In genomic region chr2:226837787-226838603, GRCh38 we compare ENCODE assay signal across 14 cellular contexts. TPM values are rescaled to one million over a fixed set of nuclear protein-coding genes. Genes with fewer than 3 reads are reported as not detected.
DNase-seq lines count a peak whose midpoint lies in the region; ATAC-seq, FAIRE-seq and TF ChIP-seq lines count a peak whose summit lies in the region.
"Had no signal": no experiment of that assay in that cellular context is flagged by ENCODE, and none has a peak within 500 bp of the region (broad histone marks: within the 10 kb centered on the region; RNA-seq: fewer than 3 reads in every experiment).

No MANE protein-coding gene starts in this region.

- peak; percentile 88 for FAIRE-seq in K562 (lab: Jason Lieb, UNC)
- FAIRE-seq: H1 had no signal

- in situ Hi-C loops in K562 (cut with MboI), result no loop called here

- H3K4me2 ChIP-seq in OCI-LY3 (ENCODE audit: low read length) (peak overlapping the region; percentile 97), K562 (ENCODE audit: insufficient read depth, low read length) (peak overlapping the region; percentile 89)

- DNase-seq in activated CD8-positive, alpha-beta memory T cell treated with anti-CD3 and anti-CD28 coated beads, Interleukin-2, amount 10 ng/mL, durations not matched to agents 7 days and 5 days, result no peak
- no peak for DNase-seq in activated CD8-positive, alpha-beta memory T cell treated with anti-CD3 and anti-CD28 coated beads, Interleukin-2, amount 50 U/mL, for 48 hours
- DNase-seq in K562 (ENCODE audit: extremely low read depth in 1 of 4, low spot score in 3 of 4) (peak; percentile 50 to 75 (median 63)), NCI-H2081 treated with DMSO at 0.1 percent for 48 hours (lab: John Stamatoyannopoulos, UW) (no peak)
- DNase-seq: dermis blood vessel endothelial cell; NCI-H2029 treated with DMSO at 0.1 percent for 48 hours; stimulated activated CD4-positive, alpha-beta T cell treated with anti-CD3 and anti-CD28 coated beads, Interleukin-4, amount 100 ng/mL, for 4 hours; uterus had no signal

- peak overlapping the region; percentile 99 for H3K27ac Mint-ChIP-seq in activated CD8-positive, alpha-beta memory T cell treated with anti-CD3 and anti-CD28 coated beads, Interleukin-2, amount 10 ng/mL, durations not matched to agents 7 days and 5 days
- peak overlapping the region; percentile 99 for H3K27ac Mint-ChIP-seq in stimulated activated memory B cell treated with anti-CD40 and anti-IgM and Interleukin-4, amounts not matched to agents 10 μg/mL and 1 μg/mL and 100 μg/mL, for 72 hours

- H3K36me3 ChIP-seq in OCI-LY3 (replicated peaks; ENCODE audit: low read depth, low read length) (peaks cover 8% of the 10 kb centered on the region), K562 (ENCODE audit: control insufficient read depth, insufficient read depth, low read length) (peaks cover 11% of the 10 kb centered on the region; the same call in 2 of the 3 replicates)
- H3K36me3 ChIP-seq: SJCRH30, uterus had no signal

- peak; percentile 67 for TF ChIP-seq EP300 in K562 (IDR thresholded peaks at IDR 0.05; ENCODE audit: low read length)

- no TSS peak for BruUV-seq in K562 (replicated peaks; lab: Mats Ljungman, UMichigan)

- no peaks in the 10 kb centered on the region for H3K27me3 Mint-ChIP-seq in activated CD8-positive, alpha-beta memory T cell treated with anti-CD3 and anti-CD28 coated beads, Interleukin-2, amount 10 ng/mL, durations not matched to agents 7 days and 5 days
- H3K27me3 Mint-ChIP-seq in stimulated activated memory B cell treated with anti-CD40 and anti-IgM and Interleukin-4, amounts not matched to agents 10 μg/mL and 1 μg/mL and 100 μg/mL, for 72 hours, result no peaks in the 10 kb centered on the region

- H3K27me3 ChIP-seq in OCI-LY3 (ENCODE audit: low read depth, low read length) (no peaks in the 10 kb centered on the region), K562 (ENCODE audit: control insufficient read depth in 2 of 2, insufficient read depth in 2 of 2, low read length in 2 of 2) (no peaks in the 10 kb centered on the region)
- H3K27me3 ChIP-seq: SJCRH30, uterus had no signal

- CTCF ChIA-PET in activated CD8-positive, alpha-beta memory T cell treated with anti-CD3 and anti-CD28 coated beads, Interleukin-2, amount 10 ng/mL, durations not matched to agents 7 days and 5 days (lab: Charles Lee), result interaction anchor here (1.1 to 1.9 kb wide), 3 partner anchors 35 to 39 kb away, joined by 3 to 4 read pairs (median 3); partner anchors contain the start of gene IRS1
- CTCF ChIA-PET in K562 (lab: Yijun Ruan, JAX; ENCODE audit: low intra/inter-chr PET ratio), result no interaction called here

- peak overlapping the region; percentile 86 for H3K4me3 Mint-ChIP-seq in activated CD8-positive, alpha-beta memory T cell treated with anti-CD3 and anti-CD28 coated beads, Interleukin-2, amount 10 ng/mL, durations not matched to agents 7 days and 5 days
- peak overlapping the region; percentile 87 for H3K4me3 Mint-ChIP-seq in stimulated activated memory B cell treated with anti-CD40 and anti-IgM and Interleukin-4, amounts not matched to agents 10 μg/mL and 1 μg/mL and 100 μg/mL, for 72 hours

- peaks cover 52% of the 10 kb centered on the region for H3K4me1 Mint-ChIP-seq in activated CD8-positive, alpha-beta memory T cell treated with anti-CD3 and anti-CD28 coated beads, Interleukin-2, amount 10 ng/mL, durations not matched to agents 7 days and 5 days
- H3K4me1 Mint-ChIP-seq in stimulated activated memory B cell treated with anti-CD40 and anti-IgM and Interleukin-4, amounts not matched to agents 10 μg/mL and 1 μg/mL and 100 μg/mL, for 72 hours, result peaks cover 54% of the 10 kb centered on the region

- WGBS in K562 (ENCODE audit: insufficient coverage, low coverage, missing lambda C conversion rate), result under 1% methylated on average over 10 of the region's 12 CpGs

- H3K9me3 ChIP-seq in OCI-LY3 (ENCODE audit: insufficient read depth, low read length), result no peaks in the 10 kb centered on the region
- no peaks in the 10 kb centered on the region for H3K9me3 ChIP-seq in K562 (replicated peaks; ENCODE audit: control insufficient read depth, insufficient read depth, low read depth, low read length)
- H3K9me3 ChIP-seq: SJCRH30, uterus had no signal

- ATAC-seq in activated CD8-positive, alpha-beta memory T cell treated with anti-CD3 and anti-CD28 coated beads, Interleukin-2, amount 10 ng/mL, durations not matched to agents 7 days and 5 days, result no peak
- ATAC-seq in K562 (peak; percentile 42), HG02763 (IDR thresholded peaks at IDR 0.05; ENCODE audit: unreplicated experiment) (no peak), HG03108 (IDR thresholded peaks at IDR 0.05; ENCODE audit: unreplicated experiment) (no peak)
- ATAC-seq in stimulated activated memory B cell treated with anti-CD40 and anti-IgM and Interleukin-4, amounts not matched to agents 10 μg/mL and 1 μg/mL and 100 μg/mL, for 72 hours, result no peak

- POLR2A ChIA-PET in K562 (lab: Yijun Ruan, JAX), result interaction anchor here (0.8 to 1.7 kb wide), 3 partner anchors 10 to 61 kb away, joined by 3 to 6 read pairs (median 3); no protein-coding TSS in a partner anchor

- no peak overlapping the region for H2AFZ ChIP-seq in OCI-LY3 (ENCODE audit: low read depth, low read length)
- H2AFZ ChIP-seq in K562 (ENCODE audit: low read depth, low read length), result peak overlapping the region; percentile 71; the same call in 1 of the 2 replicates

- peaks cover 2% of the 10 kb centered on the region for H3K9me3 Mint-ChIP-seq in activated CD8-positive, alpha-beta memory T cell treated with anti-CD3 and anti-CD28 coated beads, Interleukin-2, amount 10 ng/mL, durations not matched to agents 7 days and 5 days (ENCODE audit: low read depth)
- H3K9me3 Mint-ChIP-seq in stimulated activated memory B cell treated with anti-CD40 and anti-IgM and Interleukin-4, amounts not matched to agents 10 μg/mL and 1 μg/mL and 100 μg/mL, for 72 hours, result no peaks in the 10 kb centered on the region

- H3K4me3 ChIP-seq in OCI-LY3 (ENCODE audit: low read length), result peak overlapping the region; percentile 99; the same call in 1 of the 2 replicates
- H3K4me3 ChIP-seq in K562, result peak overlapping the region; percentile 75
- H3K4me3 ChIP-seq: SJCRH30, uterus had no signal

- H3K79me2 ChIP-seq in OCI-LY3 (ENCODE audit: low read length), result peaks cover 36% of the 10 kb centered on the region
- H3K79me2 ChIP-seq in K562 (ENCODE audit: control insufficient read depth, insufficient read depth, low read length), result peaks cover 97% of the 10 kb centered on the region

- H3K27ac ChIP-seq in OCI-LY3 (ENCODE audit: low read length) (no peak overlapping the region), K562 (ENCODE audit: extremely low read depth, low read depth, low read length) (peak overlapping the region; percentile 100)
- H3K27ac ChIP-seq: SJCRH30 had no signal

- no peak overlapping the region for H3K9ac ChIP-seq in OCI-LY3 (ENCODE audit: low read length)
- peak overlapping the region in 1 of 2 experiments; percentile 97; a peak in 3 of 4 replicates for H3K9ac ChIP-seq in K562 (ENCODE audit: insufficient read depth in 1 of 2, low read depth in 2 of 2, low read length in 2 of 2)

- peaks cover 40% of the 10 kb centered on the region for H3K36me3 Mint-ChIP-seq in activated CD8-positive, alpha-beta memory T cell treated with anti-CD3 and anti-CD28 coated beads, Interleukin-2, amount 10 ng/mL, durations not matched to agents 7 days and 5 days
- peaks cover 10% of the 10 kb centered on the region for H3K36me3 Mint-ChIP-seq in stimulated activated memory B cell treated with anti-CD40 and anti-IgM and Interleukin-4, amounts not matched to agents 10 μg/mL and 1 μg/mL and 100 μg/mL, for 72 hours

- 0 out of 2 replicates have a peak, but pooled peaks have one; percentile 23 for TF ChIP-seq POLR2A in K562 (conservative IDR thresholded peaks at IDR 0.05)

- no peak for TF ChIP-seq RAD21 in K562 (CRISPR knock-in tag; conservative IDR thresholded peaks at IDR 0.05 in 1 of 2, IDR thresholded peaks at IDR 0.05 in 1 of 2)

- TF ChIP-seq CTCF in OCI-LY3 (IDR thresholded peaks at IDR 0.05; ENCODE audit: low read depth, low read length) (no peak), K562 (IDR thresholded peaks at IDR 0.05 in 2 of 3, conservative IDR thresholded peaks at IDR 0.05 in 1 of 3; ENCODE audit: insufficient read depth in 2 of 3, low read depth in 1 of 3, low read length in 3 of 3) (no peak)

- H4K20me1 ChIP-seq in OCI-LY3 (ENCODE audit: insufficient read depth, low read length), result no peaks in the 10 kb centered on the region
- H4K20me1 ChIP-seq in K562 (replicated peaks; ENCODE audit: control insufficient read depth, insufficient read depth, low read length), result no peaks in the 10 kb centered on the region

- no peaks in the 10 kb centered on the region for H3K9me1 ChIP-seq in K562 (ENCODE audit: control insufficient read depth, insufficient read depth, low read length)

- H3K4me1 ChIP-seq in OCI-LY3 (ENCODE audit: low read length) (peaks cover 35% of the 10 kb centered on the region), K562 (replicated peaks in 1 of 2; ENCODE audit: control insufficient read depth in 2 of 2, insufficient read depth in 2 of 2, low read length in 2 of 2) (peaks cover 9% of the 10 kb centered on the region in 2 experiments)

- intact Hi-C loops in K562 (cut with micrococcal nuclease), result no loop called here

RNA-seq across cellular contexts. Expression of gene RHBDD1, which starts 2.1 kb away (rescaled TPM):
- 10 to 100 TPM; 29.8 to 32.2 TPM for total RNA-seq in activated CD8-positive, alpha-beta memory T cell treated with anti-CD3 and anti-CD28 coated beads, Interleukin-2, amount 10 ng/mL, durations not matched to agents 7 days and 5 days
- total RNA-seq in K562 (2011; cell fraction: chromatin; rRNA removed; ENCODE audit: low replicate concordance), result 108 and 192 TPM in 2 replicates
- 31.2 and 43.4 TPM in 2 replicates for total RNA-seq in K562 (2011; cell fraction: nucleolus; rRNA removed)
- total RNA-seq in K562 (2011; cell fraction: nucleoplasm; rRNA removed), result 85.6 and 92.8 TPM in 2 replicates
- 4.8 and 8.6 TPM in 2 replicates for total RNA-seq in K562 (2014; rRNA removed)
- total RNA-seq in K562 (2014; rRNA removed; fragmentation: Illumina TruSeq; extraction: Trizol), result 26.9 and 28.0 TPM in 2 replicates
- total RNA-seq in K562 (2015; rRNA removed; fragmentation: Illumina TruSeq; extraction: Trizol), result 14.4 and 15.6 TPM in 2 replicates
- 30.8 and 33.8 TPM in 2 replicates for total RNA-seq in K562 (2021)
- polyA plus RNA-seq in K562 (2011; rRNA removed), result 28.6 and 34.8 TPM in 2 replicates
- polyA plus RNA-seq in K562 (2011; cell fraction: cytosol; rRNA removed), result 13.1 and 17.5 TPM in 2 replicates
- polyA plus RNA-seq in K562 (2011; cell fraction: nucleus; rRNA removed), result 20.6 and 30.3 TPM in 2 replicates
- polyA plus RNA-seq in K562 (2012), result 18.0 and 23.4 TPM in 2 replicates
- polyA plus RNA-seq in K562 (2014; fragmentation: Illumina TruSeq; extraction: Trizol), result 24.0 and 24.9 TPM in 2 replicates
- polyA plus RNA-seq in K562 (2014; fragmentation: Nextera tagmentation; extraction: Ambion mirVana), result 10 to 100 TPM in 1 of 2 experiments, 1 to 10 TPM in 1; 9.1 to 14.2 TPM
- 10.6 and 13.6 TPM in 2 replicates for polyA plus RNA-seq in K562 (2014; rRNA removed)
- polyA minus RNA-seq in K562 (2011; rRNA and poly(A)+ RNA removed), result 102 and 135 TPM in 2 replicates
- 23.8 and 36.8 TPM in 2 replicates for polyA minus RNA-seq in K562 (2011; cell fraction: cytosol; rRNA and poly(A)+ RNA removed)
- polyA minus RNA-seq in K562 (2011; cell fraction: nucleus; rRNA and poly(A)+ RNA removed), result 42.4 and 73.3 TPM in 2 replicates

RNA-seq across cellular contexts. Expression of gene IRS1, which starts 38.4 kb away (rescaled TPM):
- total RNA-seq in activated CD8-positive, alpha-beta memory T cell treated with anti-CD3 and anti-CD28 coated beads, Interleukin-2, amount 10 ng/mL, durations not matched to agents 7 days and 5 days, result 1 to 10 TPM; 4.5 to 5.8 TPM
- 0.42 and 0.60 TPM in 2 replicates for total RNA-seq in K562 (2011; cell fraction: chromatin; rRNA removed; ENCODE audit: low replicate concordance)
- total RNA-seq in K562 (2011; cell fraction: nucleolus; rRNA removed), result 0.67 and 0.92 TPM in 2 replicates
- total RNA-seq in K562 (2011; cell fraction: nucleoplasm; rRNA removed), result 0.23 and 0.29 TPM in 2 replicates
- 0.12 and 0.14 TPM in 2 replicates for total RNA-seq in K562 (2014; rRNA removed)
- 0.03 and 0.04 TPM in 2 replicates for total RNA-seq in K562 (2014; rRNA removed; fragmentation: Illumina TruSeq; extraction: Trizol)
- total RNA-seq in K562 (2015; rRNA removed; fragmentation: Illumina TruSeq; extraction: Trizol), result 0.11 TPM in 2 replicates
- total RNA-seq in K562 (2021), result 0.31 and 0.51 TPM in 2 replicates
- 0.01 and 0.04 TPM in 2 replicates for polyA plus RNA-seq in K562 (2011; rRNA removed)
- under 0.01 and 0.18 TPM in 2 replicates for polyA plus RNA-seq in K562 (2011; cell fraction: cytosol; rRNA removed)
- polyA plus RNA-seq in K562 (2011; cell fraction: nucleus; rRNA removed), result 0.03 and 0.40 TPM in 2 replicates
- polyA plus RNA-seq in K562 (2012), result 0.12 and 0.14 TPM in 2 replicates
- 0.06 TPM in 2 replicates for polyA plus RNA-seq in K562 (2014; fragmentation: Illumina TruSeq; extraction: Trizol)
- under 1 TPM in 1 of 2 experiments, not detected in 1; under 0.01 TPM for polyA plus RNA-seq in K562 (2014; fragmentation: Nextera tagmentation; extraction: Ambion mirVana)
- 0.09 and 0.20 TPM in 2 replicates for polyA plus RNA-seq in K562 (2014; rRNA removed)
- polyA minus RNA-seq in K562 (2011; rRNA and poly(A)+ RNA removed), result 0.03 and 0.07 TPM in 2 replicates
- polyA minus RNA-seq in K562 (2011; cell fraction: cytosol; rRNA and poly(A)+ RNA removed), result 0.19 TPM in 1 of 2 replicates, not detected in the other
- 0.11 and 0.40 TPM in 2 replicates for polyA minus RNA-seq in K562 (2011; cell fraction: nucleus; rRNA and poly(A)+ RNA removed)

Comparison
In these comparisons a context has a peak if more than half of its experiments do, and no peak if none do; other contexts are left out.
1. DNase-seq: peak in K562 (4 of 4); none in activated CD8-positive, alpha-beta memory T cell treated with anti-CD3 and anti-CD28 coated beads, Interleukin-2, amount 10 ng/mL, durations not matched to agents 7 days and 5 days (single experiment), activated CD8-positive, alpha-beta memory T cell treated with anti-CD3 and anti-CD28 coated beads, Interleukin-2, amount 50 U/mL, for 48 hours (single experiment) and NCI-H2081 treated with DMSO at 0.1 percent for 48 hours (single experiment).